In the genomic region with DNA sequence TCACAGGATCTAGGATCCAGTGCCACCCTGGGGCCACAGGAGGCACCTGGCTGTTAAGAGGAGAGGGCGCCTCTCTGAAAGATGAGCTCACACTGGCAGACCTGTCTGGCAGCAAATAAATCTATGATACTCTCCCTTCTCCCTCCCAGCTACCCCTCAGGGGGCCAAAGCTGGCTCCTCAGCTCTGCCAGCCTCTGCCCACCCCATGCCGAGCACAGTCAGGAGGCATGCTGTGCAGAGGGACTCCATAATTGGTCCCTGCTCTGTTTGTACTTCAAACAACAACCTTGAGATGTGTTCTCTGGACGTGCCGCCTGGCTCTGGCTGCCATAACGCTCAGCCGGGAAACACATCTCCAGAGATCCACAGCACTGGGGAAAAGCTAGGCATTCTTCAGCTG, we compare ENCODE assay signal across 20 cellular contexts.
"Had no signal": no experiment of that assay in that cellular context is flagged by ENCODE, and none has a peak within 500 bp of the region (broad histone marks: within the 10 kb centered on the region; RNA-seq: fewer than 3 reads in every experiment).

No MANE protein-coding gene starts in this region.

- H3K4me3 ChIP-seq: body of pancreas, left lung, lung, psoas muscle, right atrium auricular region, thoracic aorta, vagina had no signal

- H3K4me1 Mint-ChIP-seq: activated CD4-positive, alpha-beta T cell treated with anti-CD3 and anti-CD28 coated beads, Interleukin-2, amount 10 ng/mL, durations not matched to agents 7 days and 5 days; activated naive CD4-positive, alpha-beta T cell treated with anti-CD3 and anti-CD28 coated beads, Interleukin-2, amount 50 U/mL, for 24 hours had no signal

- H3K27ac Mint-ChIP-seq: activated CD4-positive, alpha-beta T cell treated with anti-CD3 and anti-CD28 coated beads, Interleukin-2, amount 10 ng/mL, durations not matched to agents 7 days and 5 days; activated naive CD4-positive, alpha-beta T cell treated with anti-CD3 and anti-CD28 coated beads, Interleukin-2, amount 50 U/mL, for 24 hours; naive thymus-derived CD4-positive, alpha-beta T cell; type B pancreatic cell had no signal

- H3K4me3 Mint-ChIP-seq: activated CD4-positive, alpha-beta T cell treated with anti-CD3 and anti-CD28 coated beads, Interleukin-2, amount 10 ng/mL, durations not matched to agents 7 days and 5 days; activated naive CD4-positive, alpha-beta T cell treated with anti-CD3 and anti-CD28 coated beads, Interleukin-2, amount 50 U/mL, for 24 hours; naive thymus-derived CD4-positive, alpha-beta T cell; neural crest cell; type B pancreatic cell had no signal

- H3K4me1 ChIP-seq: body of pancreas, left lung, psoas muscle, right atrium auricular region, vagina had no signal

- ATAC-seq: activated CD4-positive, CD25-positive, alpha-beta regulatory T cell treated with anti-CD3 and anti-CD28 coated beads, Interleukin-2, amount 50 U/mL, for 24 hours; body of pancreas; left lung; naive thymus-derived CD4-positive, alpha-beta T cell; psoas muscle had no signal

- H3K27me3 Mint-ChIP-seq: activated CD4-positive, alpha-beta T cell treated with anti-CD3 and anti-CD28 coated beads, Interleukin-2, amount 10 ng/mL, durations not matched to agents 7 days and 5 days had no signal

- DNase-seq: activated CD4-positive, alpha-beta T cell treated with anti-CD3 and anti-CD28 coated beads, Interleukin-2, amount 10 ng/mL, durations not matched to agents 7 days and 5 days; activated gamma-delta T cell treated with Interleukin-2 at 50 U/mL for 16 hours; activated T-cell treated with anti-CD3 and anti-CD28 coated beads, Interleukin-2, amount 50 U/mL, for 1 hour; anterior cingulate cortex; body of pancreas; foreskin keratinocyte; left lung; naive thymus-derived CD4-positive, alpha-beta T cell; psoas muscle; stimulated activated CD4-positive, alpha-beta T cell treated with anti-CD3 and anti-CD28 coated beads, Interleukin-4, amount 100 ng/mL, for 24 hours; stimulated activated naive CD4-positive, alpha-beta T cell treated with Interleukin-2 at 50 U/mL for 16 hours had no signal

- H3K27me3 ChIP-seq: body of pancreas, foreskin keratinocyte, left lung, right atrium auricular region, vagina had no signal

- H3K9me3 ChIP-seq: body of pancreas, left lung, psoas muscle, right atrium auricular region, thoracic aorta, vagina had no signal

- H3K36me3 ChIP-seq: left lung, right atrium auricular region, thoracic aorta, vagina had no signal

- H3K9me3 Mint-ChIP-seq: activated CD4-positive, alpha-beta T cell treated with anti-CD3 and anti-CD28 coated beads, Interleukin-2, amount 10 ng/mL, durations not matched to agents 7 days and 5 days; activated naive CD4-positive, alpha-beta T cell treated with anti-CD3 and anti-CD28 coated beads, Interleukin-2, amount 50 U/mL, for 24 hours; type B pancreatic cell had no signal

- H3K36me3 Mint-ChIP-seq: activated naive CD4-positive, alpha-beta T cell treated with anti-CD3 and anti-CD28 coated beads, Interleukin-2, amount 50 U/mL, for 24 hours; naive thymus-derived CD4-positive, alpha-beta T cell; type B pancreatic cell had no signal

- H3K27ac ChIP-seq: body of pancreas, foreskin keratinocyte, left lung, psoas muscle, right atrium auricular region, thoracic aorta, vagina, VCaP had no signal
